ENCODE assay signal across 8 cellular contexts in genomic region chr3:30751610-30752299, GRCh38.
DNase-seq lines count a peak whose midpoint lies in the region; ATAC-seq lines count a peak whose summit lies in the region.

No MANE protein-coding gene starts in this region.

- H3K9me3 ChIP-seq in HUES48 (ENCODE audit: control insufficient read depth, insufficient read depth, low read length) (no peaks in the 10 kb centered on the region), neuronal stem cell (replicated peaks in 1 of 2; ENCODE audit: control insufficient read depth in 2 of 2, insufficient read depth in 1 of 2, low read depth in 1 of 2, low read length in 2 of 2) (no peaks in the 10 kb centered on the region)

- H3K4me1 ChIP-seq in HUES48 (ENCODE audit: control insufficient read depth, insufficient read depth, low read length) (peaks cover 27% of the 10 kb centered on the region), neuronal stem cell (ENCODE audit: control insufficient read depth in 2 of 2, insufficient read depth in 1 of 2, low read depth in 1 of 2, low read length in 2 of 2) (no peaks in the 10 kb centered on the region)

- H3K9ac ChIP-seq in HUES48 (ENCODE audit: low read depth, low read length) = no peak overlapping the region
- H3K9ac ChIP-seq in neuronal stem cell (ENCODE audit: low read depth, low read length, poor library complexity) = no peak overlapping the region

- H3K27ac ChIP-seq in HUES48 (ENCODE audit: low read depth, low read length) = peak overlapping the region; percentile 46
- no peak overlapping the region for H3K27ac ChIP-seq in neuronal stem cell (replicated peaks; ENCODE audit: low read length)

- no peak overlapping the region for H3K4me2 ChIP-seq in neuronal stem cell (ENCODE audit: insufficient read depth, low read length, poor library complexity, severe bottlenecking)

- ATAC-seq in HG03045 (IDR thresholded peaks at IDR 0.05; ENCODE audit: unreplicated experiment) (no peak), GM21515 (IDR thresholded peaks at IDR 0.05; ENCODE audit: unreplicated experiment) (no peak)

- H3K36me3 ChIP-seq in HUES48 (ENCODE audit: control insufficient read depth, insufficient read depth, low read length) = no peaks in the 10 kb centered on the region
- no peaks in the 10 kb centered on the region for H3K36me3 ChIP-seq in neuronal stem cell (replicated peaks in 1 of 2; ENCODE audit: control insufficient read depth in 2 of 2, insufficient read depth in 2 of 2, low read length in 2 of 2)

- H3K14ac ChIP-seq in neuronal stem cell (ENCODE audit: low read length) = no peak overlapping the region

- H3K18ac ChIP-seq in neuronal stem cell (ENCODE audit: low read length) = no peak overlapping the region

- no peak overlapping the region for H2AK5ac ChIP-seq in neuronal stem cell (ENCODE audit: low read depth, low read length)

- H4K91ac ChIP-seq in neuronal stem cell (ENCODE audit: low read depth, low read length, poor library complexity) = no peak overlapping the region

- no peak overlapping the region for H3K4me3 ChIP-seq in HUES48 (ENCODE audit: low read depth, low read length)
- H3K4me3 ChIP-seq in neuronal stem cell (ENCODE audit: low read length in 2 of 2) = no peak overlapping the region

- H3K23ac ChIP-seq in neuronal stem cell (ENCODE audit: low read depth, low read length, poor library complexity) = no peak overlapping the region

- DNase-seq in activated gamma-delta T cell treated with Interleukin-2 at 50 U/mL for 16 hours = peak; percentile 49
- no peak for DNase-seq in activated gamma-delta T cell (lab: John Stamatoyannopoulos, UW)
- DNase-seq in activated CD4-positive, alpha-beta T cell treated with anti-CD3 and anti-CD28 coated beads for 4 hours = peak; percentile 34 to 61
- DNase-seq in effector CD8-positive, alpha-beta T cell (lab: John Stamatoyannopoulos, UW) = peak; percentile 46
- no peak for DNase-seq in neuronal stem cell (ENCODE audit: low spot score)

- no peak overlapping the region for H2BK15ac ChIP-seq in neuronal stem cell (ENCODE audit: low read length)

- H3K27me3 ChIP-seq in HUES48 (ENCODE audit: control insufficient read depth, insufficient read depth, low read length) = no peaks in the 10 kb centered on the region
- H3K27me3 ChIP-seq in neuronal stem cell (ENCODE audit: control insufficient read depth in 3 of 3, insufficient read depth in 3 of 3, low read depth in 1 of 3, low read length in 3 of 3) = no peaks in the 10 kb centered on the region

- peak overlapping the region; percentile 65 for H2AFZ ChIP-seq in neuronal stem cell (ENCODE audit: low read length)

- no peak overlapping the region for H4K8ac ChIP-seq in neuronal stem cell (ENCODE audit: low read depth, low read length)

- no peaks in the 10 kb centered on the region for H3K79me1 ChIP-seq in neuronal stem cell (ENCODE audit: low read depth, low read length)

- H2BK12ac ChIP-seq in neuronal stem cell (ENCODE audit: low read length) = no peak overlapping the region

- no peak overlapping the region for H2BK5ac ChIP-seq in neuronal stem cell (ENCODE audit: low read length)

- no CpG with 5 or more reads among the region's 11 CpGs for WGBS in neuronal stem cell (ENCODE audit: extremely low coverage in 2 of 2, insufficient read length in 2 of 2, insufficient replicate concordance in 1 of 2), 2 donors

- no peak overlapping the region for H3K4ac ChIP-seq in neuronal stem cell (ENCODE audit: low read length)

- H2BK120ac ChIP-seq in neuronal stem cell (ENCODE audit: low read depth, low read length) = no peak overlapping the region

Comparison
In these comparisons a context has a peak if more than half of its experiments do, and no peak if none do; other contexts are left out.
1. DNase-seq: peak in activated gamma-delta T cell treated with Interleukin-2 at 50 U/mL for 16 hours (single experiment), activated CD4-positive, alpha-beta T cell treated with anti-CD3 and anti-CD28 coated beads for 4 hours (2 of 2) and effector CD8-positive, alpha-beta T cell (single experiment); none in activated gamma-delta T cell (single experiment) and neuronal stem cell (single experiment).